ENCODE assay signal across 1 cellular context in the genomic region with DNA sequence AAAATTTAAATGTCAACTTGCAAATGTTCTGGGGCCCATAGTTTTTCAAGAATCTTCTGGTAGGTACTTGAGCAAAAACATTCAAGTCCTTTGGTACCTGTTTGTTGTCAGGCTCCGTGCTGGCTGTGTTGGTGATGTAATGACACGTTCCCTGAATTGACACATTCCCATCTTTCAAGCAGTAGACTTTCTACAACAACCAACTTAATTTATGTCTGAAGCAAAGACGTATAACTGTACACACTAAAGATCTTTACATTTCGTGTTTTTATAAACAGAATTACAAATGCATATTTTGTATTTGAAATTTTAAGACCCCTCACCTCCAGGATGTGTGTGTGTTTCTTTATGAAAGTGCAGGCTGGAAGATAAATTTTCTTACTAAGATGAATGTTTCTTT.
TF ChIP-seq lines count a peak whose summit lies in the region.

No MANE protein-coding gene starts in this region.

TF ChIP-seq in neural cell, 6 proteins besides CTCF, POLR2A, EP300 and RAD21 (continued from another document):
- TF ChIP-seq, protein P1, sequence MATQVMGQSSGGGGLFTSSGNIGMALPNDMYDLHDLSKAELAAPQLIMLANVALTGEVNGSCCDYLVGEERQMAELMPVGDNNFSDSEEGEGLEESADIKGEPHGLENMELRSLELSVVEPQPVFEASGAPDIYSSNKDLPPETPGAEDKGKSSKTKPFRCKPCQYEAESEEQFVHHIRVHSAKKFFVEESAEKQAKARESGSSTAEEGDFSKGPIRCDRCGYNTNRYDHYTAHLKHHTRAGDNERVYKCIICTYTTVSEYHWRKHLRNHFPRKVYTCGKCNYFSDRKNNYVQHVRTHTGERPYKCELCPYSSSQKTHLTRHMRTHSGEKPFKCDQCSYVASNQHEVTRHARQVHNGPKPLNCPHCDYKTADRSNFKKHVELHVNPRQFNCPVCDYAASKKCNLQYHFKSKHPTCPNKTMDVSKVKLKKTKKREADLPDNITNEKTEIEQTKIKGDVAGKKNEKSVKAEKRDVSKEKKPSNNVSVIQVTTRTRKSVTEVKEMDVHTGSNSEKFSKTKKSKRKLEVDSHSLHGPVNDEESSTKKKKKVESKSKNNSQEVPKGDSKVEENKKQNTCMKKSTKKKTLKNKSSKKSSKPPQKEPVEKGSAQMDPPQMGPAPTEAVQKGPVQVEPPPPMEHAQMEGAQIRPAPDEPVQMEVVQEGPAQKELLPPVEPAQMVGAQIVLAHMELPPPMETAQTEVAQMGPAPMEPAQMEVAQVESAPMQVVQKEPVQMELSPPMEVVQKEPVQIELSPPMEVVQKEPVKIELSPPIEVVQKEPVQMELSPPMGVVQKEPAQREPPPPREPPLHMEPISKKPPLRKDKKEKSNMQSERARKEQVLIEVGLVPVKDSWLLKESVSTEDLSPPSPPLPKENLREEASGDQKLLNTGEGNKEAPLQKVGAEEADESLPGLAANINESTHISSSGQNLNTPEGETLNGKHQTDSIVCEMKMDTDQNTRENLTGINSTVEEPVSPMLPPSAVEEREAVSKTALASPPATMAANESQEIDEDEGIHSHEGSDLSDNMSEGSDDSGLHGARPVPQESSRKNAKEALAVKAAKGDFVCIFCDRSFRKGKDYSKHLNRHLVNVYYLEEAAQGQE (IDR thresholded peaks at IDR 0.05; ENCODE audit: borderline replicate concordance) = no peak
